In genomic region chr19:33622505-33622808, GRCh38 we compare ENCODE assay signal across 10 cellular contexts. TPM values are rescaled to one million over a fixed set of nuclear protein-coding genes. Genes with fewer than 3 reads are reported as not detected.
DNase-seq lines count a peak whose midpoint lies in the region; TF ChIP-seq lines count a peak whose summit lies in the region.
"Had no signal": no experiment of that assay in that cellular context is flagged by ENCODE, and none has a peak within 500 bp of the region (broad histone marks: within the 10 kb centered on the region; RNA-seq: fewer than 3 reads in every experiment).

No MANE protein-coding gene starts in this region.

- peaks cover 39 to 81% (median 54%) of the 10 kb centered on the region in 3 donors for H3K27me3 ChIP-seq in sigmoid colon

- intact Hi-C loops in sigmoid colon (cut with DNase I): no loop called here

- no peaks in the 10 kb centered on the region for H3K36me3 ChIP-seq in sigmoid colon
- H3K36me3 ChIP-seq: adrenal gland had no signal

- in situ Hi-C loops in GM13977 (cut with MboI; ENCODE audit: low pct_unique_long_range_greater_than_20kb, low sequenced_read_pairs, unreplicated experiment): no loop called here

- no peak for TF ChIP-seq EP300 in sigmoid colon (IDR thresholded peaks at IDR 0.05)

- peaks cover 0 to 24% (median 16%) of the 10 kb centered on the region in 4 donors for H3K4me1 ChIP-seq in sigmoid colon

- no peak overlapping the region for H3K27ac ChIP-seq in sigmoid colon
- H3K27ac ChIP-seq: adrenal gland had no signal

- peak overlapping the region; percentile 62 for H3K4me3 ChIP-seq in iPS-11a (ENCODE audit: low read depth, low read length)
- peak overlapping the region in 3 of 4 donors; percentile 33 to 48 (median 47) for H3K4me3 ChIP-seq in sigmoid colon

- no peaks in the 10 kb centered on the region for H3K9me3 ChIP-seq in sigmoid colon
- H3K9me3 ChIP-seq: adrenal gland had no signal

- TF ChIP-seq POLR2A in sigmoid colon (IDR thresholded peaks at IDR 0.05): no peak

- 1 to 3% methylated on average over 35 of the region's 35 CpGs for WGBS in sigmoid colon, 2 donors

- no peak for TF ChIP-seq CTCF in GM13977 (IDR thresholded peaks at IDR 0.05; ENCODE audit: extremely low read depth, insufficient read depth, missing control alignments)
- no peak for TF ChIP-seq CTCF in sigmoid colon (IDR thresholded peaks at IDR 0.05)

- DNase-seq in GM13977 (ENCODE audit: low spot score): peak; percentile 39
- DNase-seq in SK-N-DZ (ENCODE audit: low spot score): peak; percentile 26
- DNase-seq in sigmoid colon: no peak
- no peak for DNase-seq in NCI-H82 treated with DMSO at 0.1 percent for 48 hours (lab: John Stamatoyannopoulos, UW; ENCODE audit: unreplicated experiment)
- DNase-seq in 8988T: no peak
- DNase-seq in OCI-M1 (lab: John Stamatoyannopoulos, UW): no peak
- no peak for DNase-seq in NCI-H510A treated with DMSO at 0.1 percent for 48 hours (lab: John Stamatoyannopoulos, UW)

RNA-seq across cellular contexts. Expression of gene CHST8, which starts 0.7 kb away (rescaled TPM):
- 14.1 and 17.4 TPM in 2 replicates for polyA plus RNA-seq in SK-N-DZ (2014; cell fraction: cytosol; rRNA removed)
- 10.4 and 10.5 TPM in 2 replicates for polyA plus RNA-seq in SK-N-DZ (2014; cell fraction: nucleus; rRNA removed)
- total RNA-seq in sigmoid colon: under 1 TPM in 1 of 4 donors, not detected in 3; 0.36 TPM
- under 1 TPM in 2 of 3 donors, not detected in 1; 0.35 to 0.60 TPM for polyA plus RNA-seq in sigmoid colon
- total RNA-seq: G401 had no signal

Comparison
In these comparisons a context has a peak if more than half of its experiments do, and no peak if none do; other contexts are left out.
1. DNase-seq: peak in GM13977 (single experiment) and SK-N-DZ (single experiment); none in sigmoid colon (single experiment), NCI-H82 treated with DMSO at 0.1 percent for 48 hours (single experiment), 8988T (single experiment), OCI-M1 (single experiment) and NCI-H510A treated with DMSO at 0.1 percent for 48 hours (single experiment).